18 cellular contexts compared by ENCODE assay signal in genomic region chr10:124332426-124332825, GRCh38.
DNase-seq lines count a peak whose midpoint lies in the region; ATAC-seq and TF ChIP-seq lines count a peak whose summit lies in the region.
"Had no signal": no experiment of that assay in that cellular context is flagged by ENCODE, and none has a peak within 500 bp of the region (broad histone marks: within the 10 kb centered on the region; RNA-seq: fewer than 3 reads in every experiment).

No MANE protein-coding gene starts in this region.

- WGBS in heart right ventricle, 2 donors, result 53 to 62% methylated on average over 1 of the region's 1 CpG

- peaks cover 0 to 9% (median 0%) of the 10 kb centered on the region in 7 donors for H3K27me3 ChIP-seq in heart right ventricle
- H3K27me3 ChIP-seq: thyroid gland had no signal

- ATAC-seq in GM19395 (IDR thresholded peaks at IDR 0.05; ENCODE audit: unreplicated experiment), result no peak
- no peak for ATAC-seq in heart right ventricle
- no peak for ATAC-seq in GM18909 (IDR thresholded peaks at IDR 0.05; ENCODE audit: poor library complexity, unreplicated experiment)
- ATAC-seq: stimulated activated naive B cell treated with anti-CD40 and anti-IgM and Interleukin-4, amounts not matched to agents 10 μg/mL and 1 μg/mL and 100 μg/mL, for 72 hours had no signal

- H3K9me3 Mint-ChIP-seq in HFFc6, result no peaks in the 10 kb centered on the region

- H3K36me3 Mint-ChIP-seq in HFFc6 (ENCODE audit: low read depth), result no peaks in the 10 kb centered on the region
- H3K36me3 Mint-ChIP-seq: activated naive CD8-positive, alpha-beta T cell treated with anti-CD3 and anti-CD28 coated beads, Interleukin-2, amount 10 ng/mL, durations not matched to agents 7 days and 5 days had no signal

- H3K36me3 ChIP-seq in heart right ventricle, result no peaks in the 10 kb centered on the region
- H3K36me3 ChIP-seq: HAP-1, thyroid gland had no signal

- peaks cover 0 to 36% (median 10%) of the 10 kb centered on the region in 11 donors for H3K9me3 ChIP-seq in heart right ventricle
- H3K9me3 ChIP-seq: Caco-2, HAP-1, thyroid gland had no signal

- peak overlapping the region; percentile 22; the same call in 1 of the 2 replicates for H3K27ac Mint-ChIP-seq in HFFc6
- H3K27ac Mint-ChIP-seq: activated naive CD8-positive, alpha-beta T cell treated with anti-CD3 and anti-CD28 coated beads, Interleukin-2, amount 10 ng/mL, durations not matched to agents 7 days and 5 days; stimulated activated naive B cell treated with anti-CD40 and anti-IgM and Interleukin-4, amounts not matched to agents 10 μg/mL and 1 μg/mL and 100 μg/mL, for 72 hours had no signal

- no peak overlapping the region for H3K4me3 ChIP-seq in AG04449 (ENCODE audit: low read depth, low read length)
- H3K4me3 ChIP-seq in heart right ventricle, result no peak overlapping the region
- H3K4me3 ChIP-seq: HAP-1, thyroid gland had no signal

- POLR2A ChIA-PET in AG04449 (lab: Yijun Ruan, JAX), result no interaction called here

- H3K4me1 ChIP-seq in heart right ventricle, result no peaks in the 10 kb centered on the region
- H3K4me1 ChIP-seq: Caco-2, HAP-1, thyroid gland had no signal

- DNase-seq in AG04449 (ENCODE audit: low read depth, low spot score), result peak; percentile 53
- DNase-seq in HFFc6, result peak; percentile 52
- DNase-seq in astrocyte of the hippocampus (ENCODE audit: low read depth, low spot score), result peak; percentile 71
- DNase-seq in kidney tubule cell (ENCODE audit: low spot score), result peak; percentile 30
- no peak for DNase-seq in inferior parietal cortex (ENCODE audit: extremely low spot score)
- DNase-seq in heart right ventricle, result no peak
- DNase-seq: activated naive CD8-positive, alpha-beta T cell treated with anti-CD3 and anti-CD28 coated beads, Interleukin-2, amount 10 ng/mL, durations not matched to agents 7 days and 5 days; Caco-2; hypothalamus; NCI-H1436 treated with DMSO at 0.1 percent for 48 hours; NCI-H82; retina; stimulated activated naive B cell treated with anti-CD40 and anti-IgM and Interleukin-4, amounts not matched to agents 10 μg/mL and 1 μg/mL and 100 μg/mL, for 72 hours; thyroid gland had no signal

- intact Hi-C loops in heart right ventricle (cut with DNase I), result no loop called here

- TF ChIP-seq CTCF in AG04449 (IDR thresholded peaks at IDR 0.05; ENCODE audit: insufficient read depth, low read length, missing control alignments) (no peak), HFFc6 (IDR thresholded peaks at IDR 0.05) (no peak), heart right ventricle (IDR thresholded peaks at IDR 0.05) (no peak)

- peaks cover 12% of the 10 kb centered on the region; the same call in 1 of the 2 replicates for H3K4me1 Mint-ChIP-seq in HFFc6 (ENCODE audit: low read depth)
- H3K4me1 Mint-ChIP-seq: stimulated activated naive B cell treated with anti-CD40 and anti-IgM and Interleukin-4, amounts not matched to agents 10 μg/mL and 1 μg/mL and 100 μg/mL, for 72 hours had no signal

- no peak overlapping the region for H3K4me3 Mint-ChIP-seq in HFFc6
- H3K4me3 Mint-ChIP-seq: activated naive CD8-positive, alpha-beta T cell treated with anti-CD3 and anti-CD28 coated beads, Interleukin-2, amount 10 ng/mL, durations not matched to agents 7 days and 5 days; stimulated activated naive B cell treated with anti-CD40 and anti-IgM and Interleukin-4, amounts not matched to agents 10 μg/mL and 1 μg/mL and 100 μg/mL, for 72 hours had no signal

- H3K27ac ChIP-seq in heart right ventricle, result no peak overlapping the region
- H3K27ac ChIP-seq: KMS-11, thyroid gland had no signal

- peaks cover 5% of the 10 kb centered on the region for H3K27me3 Mint-ChIP-seq in HFFc6 (ENCODE audit: insufficient read depth)

- CTCF ChIA-PET in AG04449 (lab: Yijun Ruan, JAX), result no interaction called here

Comparison
In these comparisons a context has a peak if more than half of its experiments do, and no peak if none do; other contexts are left out.
1. DNase-seq: peak in AG04449 (single experiment), HFFc6 (single experiment), astrocyte of the hippocampus (single experiment) and kidney tubule cell (single experiment); none in inferior parietal cortex (single experiment) and heart right ventricle (0 of 2).